Comparison of ENCODE assay signal across 28 cellular contexts in the genomic region with DNA sequence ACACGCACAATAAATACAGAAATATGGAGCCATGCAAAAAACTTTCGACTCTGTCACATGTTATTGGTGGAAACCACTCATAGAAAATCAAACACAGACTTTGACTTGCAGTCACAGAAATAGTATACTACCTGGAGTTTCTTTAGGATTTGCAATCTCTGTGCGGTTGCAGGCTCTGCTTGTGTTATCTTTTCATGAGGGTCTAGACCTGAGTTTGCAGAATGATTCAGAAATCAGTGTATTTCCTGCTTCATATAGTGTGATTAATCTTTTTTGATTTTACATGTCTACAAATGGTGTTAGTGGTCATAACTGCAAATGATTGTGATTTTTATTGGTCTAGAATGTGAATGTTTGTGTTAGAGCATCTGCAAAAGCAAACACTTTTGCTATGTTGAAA.
"Had no signal": no experiment of that assay in that cellular context is flagged by ENCODE, and none has a peak within 500 bp of the region (broad histone marks: within the 10 kb centered on the region; RNA-seq: fewer than 3 reads in every experiment).

No MANE protein-coding gene starts in this region.

- H3K4me3 ChIP-seq: body of pancreas, left ventricle myocardium inferior, lung, mucosa of descending colon, pancreas, prostate gland, sigmoid colon, stomach, thyroid gland, upper lobe of left lung, vagina had no signal

- DNase-seq: activated CD4-positive, alpha-beta T cell treated with anti-CD3 and anti-CD28 coated beads for 4 hours; activated CD4-positive, alpha-beta T cell treated with anti-CD3 and anti-CD28 coated beads, Interleukin-2, amount 50 U/mL, for 4 hours; activated effector memory CD4-positive, alpha-beta T cell treated with Interleukin-2 at 50 U/mL for 16 hours; activated naive CD4-positive, alpha-beta T cell treated with Interleukin-2 at 50 U/mL for 16 hours; activated T-cell treated with anti-CD3 and anti-CD28 coated beads for 4 hours; activated T-cell treated with anti-CD3 and anti-CD28 coated beads, Interleukin-2, amount 50 U/mL, for 72 hours; anterior cingulate cortex; body of pancreas; cortex of kidney; islet precursor cell; left ventricle myocardium inferior; mucosa of descending colon; pancreas; sigmoid colon; small intestine; stimulated activated CD4-positive, alpha-beta T cell treated with anti-CD3 and anti-CD28 coated beads, Interleukin-1b, Interleukin-23, amount 100 ng/mL, for 48 hours; stimulated activated naive B cell treated with anti-CD40 and anti-IgM and Interleukin-4, amounts not matched to agents 10 μg/mL and 1 μg/mL and 100 μg/mL, for 72 hours; stomach; T-helper 9 cell; thyroid gland; upper lobe of left lung had no signal

- H3K27ac ChIP-seq: body of pancreas, left ventricle myocardium inferior, neutrophil, pancreas, prostate gland, sigmoid colon, stomach, thyroid gland, upper lobe of left lung, vagina, VCaP had no signal

- H3K4me1 ChIP-seq: body of pancreas, left ventricle myocardium inferior, pancreas, prostate gland, stomach, thyroid gland, vagina had no signal

- FAIRE-seq: frontal cortex, pancreas, small intestine, TTC549 had no signal

- H3K27me3 ChIP-seq: body of pancreas, neutrophil, pancreas, sigmoid colon, thyroid gland, upper lobe of left lung, vagina had no signal

- H3K36me3 ChIP-seq: left ventricle myocardium inferior, neutrophil, pancreas, prostate gland, sigmoid colon, stomach, thyroid gland, upper lobe of left lung, vagina had no signal

- ATAC-seq: activated T-cell treated with anti-CD3 and anti-CD28 coated beads, Interleukin-2, amount 50 U/mL, for 72 hours; body of pancreas; mucosa of descending colon; pancreas; stimulated activated naive B cell treated with anti-CD40 and anti-IgM and Interleukin-4, amounts not matched to agents 10 μg/mL and 1 μg/mL and 100 μg/mL, for 72 hours had no signal

- H3K9me3 ChIP-seq: body of pancreas, left ventricle myocardium inferior, mucosa of descending colon, neutrophil, pancreas, prostate gland, sigmoid colon, stomach, thyroid gland, upper lobe of left lung, vagina had no signal
